12 cellular contexts compared by ENCODE assay signal in the genomic region with DNA sequence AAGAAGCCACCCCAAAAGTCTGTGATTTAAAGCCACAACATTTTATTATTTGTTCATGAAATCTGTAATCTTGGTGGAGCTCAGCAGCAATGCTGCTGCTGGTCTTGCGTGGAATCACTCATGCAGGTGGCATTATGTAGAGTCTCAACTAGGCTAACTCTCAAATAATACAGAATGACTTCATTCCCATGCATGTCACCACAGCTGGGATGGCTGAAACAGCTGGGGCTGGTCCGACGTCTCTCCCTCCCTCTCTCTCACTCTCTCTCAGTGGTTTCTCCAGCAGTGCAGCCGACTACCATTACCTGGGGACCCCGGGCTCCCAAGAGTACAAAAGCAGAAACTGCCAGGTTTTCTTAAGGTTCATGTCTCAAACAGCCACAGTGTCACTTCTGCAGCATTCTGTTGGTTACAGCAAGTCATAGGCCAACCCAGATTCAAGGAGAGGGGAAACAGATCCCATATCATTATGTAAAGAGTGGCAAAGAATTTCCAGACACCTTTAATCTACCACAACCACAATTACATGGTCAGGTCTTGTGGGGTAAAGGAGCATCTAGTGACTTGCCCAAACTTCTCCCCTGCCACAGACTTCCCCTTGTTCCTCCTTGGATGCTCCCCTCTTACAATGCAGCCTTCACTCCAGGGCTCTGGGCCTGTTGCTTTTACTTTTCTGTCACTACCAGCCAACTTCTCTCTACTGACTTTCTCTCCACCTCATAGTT.
DNase-seq lines count a peak whose midpoint lies in the region; ATAC-seq, FAIRE-seq and TF ChIP-seq lines count a peak whose summit lies in the region.
"Had no signal": no experiment of that assay in that cellular context is flagged by ENCODE, and none has a peak within 500 bp of the region (broad histone marks: within the 10 kb centered on the region; RNA-seq: fewer than 3 reads in every experiment).

No MANE protein-coding gene starts in this region.

- peaks cover 97% of the 10 kb centered on the region for H3K4me1 Mint-ChIP-seq in HFFc6 (ENCODE audit: low read depth)

- no peaks in the 10 kb centered on the region for H3K27me3 Mint-ChIP-seq in HFFc6 (ENCODE audit: insufficient read depth)

- peaks cover 10% of the 10 kb centered on the region; the same call in 1 of the 2 replicates for H3K36me3 Mint-ChIP-seq in HFFc6 (ENCODE audit: low read depth)

- WGBS in K562 (ENCODE audit: insufficient coverage, low coverage, missing lambda C conversion rate) = 21% methylated on average over 4 of the region's 5 CpGs
- WGBS in heart left ventricle, 4 donors = 57 to 80% (median 77%) methylated on average over 5 of the region's 5 CpGs

- no peaks in the 10 kb centered on the region for H3K79me2 ChIP-seq in K562 (ENCODE audit: control insufficient read depth, insufficient read depth, low read length)

- H2AFZ ChIP-seq in K562 (ENCODE audit: low read depth, low read length) = no peak overlapping the region

- TF ChIP-seq CTCF in HFFc6 (IDR thresholded peaks at IDR 0.05) = no peak
- no peak for TF ChIP-seq CTCF in K562 (IDR thresholded peaks at IDR 0.05 in 2 of 3, conservative IDR thresholded peaks at IDR 0.05 in 1 of 3; ENCODE audit: insufficient read depth in 2 of 3, low read depth in 1 of 3, low read length in 3 of 3)
- TF ChIP-seq CTCF in heart left ventricle (IDR thresholded peaks at IDR 0.05) = no peak

- H3K4me2 ChIP-seq in K562 (ENCODE audit: insufficient read depth, low read length) = no peak overlapping the region

- peak overlapping the region; percentile 99 for H3K27ac Mint-ChIP-seq in HFFc6

- H3K36me3 ChIP-seq in K562 (ENCODE audit: control insufficient read depth, insufficient read depth, low read length) (no peaks in the 10 kb centered on the region), heart left ventricle (no peaks in the 10 kb centered on the region)

- TF ChIP-seq RAD21 in K562 (CRISPR knock-in tag; conservative IDR thresholded peaks at IDR 0.05 in 1 of 2, IDR thresholded peaks at IDR 0.05 in 1 of 2) = no peak

- TF ChIP-seq EP300 in K562 (IDR thresholded peaks at IDR 0.05; ENCODE audit: low read length) = no peak

- H3K9ac ChIP-seq in K562 (ENCODE audit: insufficient read depth in 1 of 2, low read depth in 2 of 2, low read length in 2 of 2) = no peak overlapping the region

- no peaks in the 10 kb centered on the region for H3K9me3 Mint-ChIP-seq in HFFc6

- H3K9me1 ChIP-seq in K562 (ENCODE audit: control insufficient read depth, insufficient read depth, low read length) = no peaks in the 10 kb centered on the region

- POLR2A ChIA-PET in K562 (lab: Yijun Ruan, JAX) = no interaction called here

- no peaks in the 10 kb centered on the region for H3K9me3 ChIP-seq in K562 (replicated peaks; ENCODE audit: control insufficient read depth, insufficient read depth, low read depth, low read length)
- peaks cover 0 to under 1% (median 0%) of the 10 kb centered on the region in 12 donors for H3K9me3 ChIP-seq in heart left ventricle

- H3K4me3 ChIP-seq in K562 (no peak overlapping the region), heart left ventricle (no peak overlapping the region), skin epidermis (no peak overlapping the region)

- TF ChIP-seq POLR2A in K562 (conservative IDR thresholded peaks at IDR 0.05) (no peak), heart left ventricle (IDR thresholded peaks at IDR 0.05) (no peak)

- intact Hi-C loops in K562 (cut with micrococcal nuclease) = no loop called here
- intact Hi-C loops in heart left ventricle (cut with DNase I) = no loop called here

- no peak for FAIRE-seq in K562 (lab: Jason Lieb, UNC)

- peak overlapping the region; percentile 47 for H3K4me3 Mint-ChIP-seq in HFFc6

- in situ Hi-C loops in K562 (cut with MboI) = no loop called here

- H3K4me1 ChIP-seq in K562 (replicated peaks in 1 of 2; ENCODE audit: control insufficient read depth in 2 of 2, insufficient read depth in 2 of 2, low read length in 2 of 2) (no peaks in the 10 kb centered on the region; a peak in 1 of 5 replicates), heart left ventricle (no peaks in the 10 kb centered on the region)

- DNase-seq in HFFc6 (no peak), K562 (ENCODE audit: extremely low read depth in 1 of 4, low spot score in 3 of 4) (no peak), heart left ventricle (peak in 4 of 5 donors; percentile 18 to 41 (median 28)), KG1 (lab: John Stamatoyannopoulos, UW) (no peak), retina (no peak)
- DNase-seq in activated CD4-positive, alpha-beta T cell treated with anti-CD3 and anti-CD28 coated beads, Interleukin-2, amount 50 U/mL, for 48 hours = no peak
- DNase-seq: activated effector memory CD4-positive, alpha-beta T cell treated with anti-CD3 and anti-CD28 coated beads, Interleukin-2, amount 50 U/mL, for 16 hours; NCI-H1092 treated with DMSO at 0.1 percent for 48 hours; NCI-H446; OCI-M1; T1000 had no signal

- no peaks in the 10 kb centered on the region; a peak in 1 of 5 replicates for H3K27me3 ChIP-seq in K562 (ENCODE audit: control insufficient read depth in 2 of 2, insufficient read depth in 2 of 2, low read length in 2 of 2)
- H3K27me3 ChIP-seq in heart left ventricle = no peaks in the 10 kb centered on the region

- no peaks in the 10 kb centered on the region for H4K20me1 ChIP-seq in K562 (replicated peaks; ENCODE audit: control insufficient read depth, insufficient read depth, low read length)

- ATAC-seq in K562 (no peak), heart left ventricle (peak; percentile 67 to 87 (median 71))

- BruUV-seq in K562 (replicated peaks; lab: Mats Ljungman, UMichigan) = no TSS peak

- CTCF ChIA-PET in K562 (lab: Yijun Ruan, JAX; ENCODE audit: low intra/inter-chr PET ratio) = no interaction called here

- H3K27ac ChIP-seq in K562 (ENCODE audit: extremely low read depth, low read depth, low read length) = no peak overlapping the region
- peak overlapping the region in 10 of 12 donors; percentile 15 to 68 (median 38) for H3K27ac ChIP-seq in heart left ventricle
- peak overlapping the region in 16 of 21 experiments; percentile 22 to 77 (median 48) for H3K27ac ChIP-seq in skin epidermis

TF ChIP-seq in K562, 482 proteins besides CTCF, POLR2A, EP300 and RAD21:
- no peak for TF ChIP-seq MAFK (IDR thresholded peaks at IDR 0.05; ENCODE audit: low read length)
- 0 out of 2 replicates have a peak, but pooled peaks have one; percentile 4 for TF ChIP-seq FOSL1 (tag; conservative IDR thresholded peaks at IDR 0.05)
TF ChIP-seq in K562: peak in this region for 1.

Comparison
In these comparisons a context has a peak if more than half of its experiments do, and no peak if none do; other contexts are left out.
1. DNase-seq: peak in heart left ventricle (4 of 5); none in HFFc6 (single experiment), K562 (0 of 4), KG1 (single experiment), retina (single experiment) and activated CD4-positive, alpha-beta T cell treated with anti-CD3 and anti-CD28 coated beads, Interleukin-2, amount 50 U/mL, for 48 hours (0 of 2).